11 cellular contexts compared by ENCODE assay signal in genomic region chr1:228989176-228989575, GRCh38.
"Had no signal": no experiment of that assay in that cellular context is flagged by ENCODE, and none has a peak within 500 bp of the region (broad histone marks: within the 10 kb centered on the region; RNA-seq: fewer than 3 reads in every experiment).

No MANE protein-coding gene starts in this region.

- H3K27me3 Mint-ChIP-seq: activated naive CD4-positive, alpha-beta T cell treated with anti-CD3 and anti-CD28 coated beads, Interleukin-2, amount 50 U/mL, for 24 hours had no signal

- H3K27me3 ChIP-seq: gastrocnemius medialis, uterus had no signal

- H3K9me3 Mint-ChIP-seq: activated B cell treated with CpG ODN at 0.5 μM for 24 hours; activated CD4-positive, alpha-beta T cell treated with anti-CD3 and anti-CD28 coated beads, Interleukin-2, amount 10 ng/mL, durations not matched to agents 7 days and 5 days; activated naive CD4-positive, alpha-beta T cell treated with anti-CD3 and anti-CD28 coated beads, Interleukin-2, amount 50 U/mL, for 24 hours had no signal

- H3K9me3 ChIP-seq: gastrocnemius medialis, uterus had no signal

- H3K36me3 Mint-ChIP-seq: activated naive CD4-positive, alpha-beta T cell treated with anti-CD3 and anti-CD28 coated beads, Interleukin-2, amount 50 U/mL, for 24 hours; mesothelial cell of epicardium had no signal

- H3K4me3 Mint-ChIP-seq: activated B cell treated with CpG ODN at 0.5 μM for 24 hours; activated CD4-positive, alpha-beta T cell treated with anti-CD3 and anti-CD28 coated beads, Interleukin-2, amount 10 ng/mL, durations not matched to agents 7 days and 5 days; activated naive CD4-positive, alpha-beta T cell treated with anti-CD3 and anti-CD28 coated beads, Interleukin-2, amount 50 U/mL, for 24 hours; mesothelial cell of epicardium had no signal

- H3K4me1 Mint-ChIP-seq: activated naive CD4-positive, alpha-beta T cell treated with anti-CD3 and anti-CD28 coated beads, Interleukin-2, amount 50 U/mL, for 24 hours had no signal

- DNase-seq: activated B cell treated with CpG ODN at 0.5 μM for 24 hours; activated CD4-positive, alpha-beta T cell treated with anti-CD3 and anti-CD28 coated beads, Interleukin-2, amount 10 ng/mL, durations not matched to agents 7 days and 5 days; effector CD8-positive, alpha-beta T cell; stimulated activated CD4-positive, alpha-beta T cell treated with anti-CD3 and anti-CD28 coated beads, Interleukin-2, amount 100 ng/mL, for 24 hours; stimulated activated naive CD4-positive, alpha-beta T cell; T-helper 2 cell had no signal

- H3K4me1 ChIP-seq: uterus had no signal

- H3K36me3 ChIP-seq: gastrocnemius medialis, uterus had no signal

- H3K4me3 ChIP-seq: gastrocnemius medialis, uterus had no signal

- H3K27ac Mint-ChIP-seq: activated B cell treated with CpG ODN at 0.5 μM for 24 hours; activated naive CD4-positive, alpha-beta T cell treated with anti-CD3 and anti-CD28 coated beads, Interleukin-2, amount 50 U/mL, for 24 hours; mesothelial cell of epicardium; progenitor cell of endocrine pancreas had no signal
